ENCODE assay signal across 17 cellular contexts in genomic region chr1:228074954-228075730, GRCh38. TPM values are rescaled to one million over a fixed set of nuclear protein-coding genes. Genes with fewer than 3 reads are reported as not detected.
DNase-seq lines count a peak whose midpoint lies in the region; ATAC-seq and TF ChIP-seq lines count a peak whose summit lies in the region.
"Had no signal": no experiment of that assay in that cellular context is flagged by ENCODE, and none has a peak within 500 bp of the region (broad histone marks: within the 10 kb centered on the region; RNA-seq: fewer than 3 reads in every experiment).

No MANE protein-coding gene starts in this region.

- H3K18ac ChIP-seq in IMR-90 (ENCODE audit: low read depth, low read length), result no peak overlapping the region

- H3K9ac ChIP-seq in IMR-90 (ENCODE audit: low read depth, low read length) (no peak overlapping the region), smooth muscle cell (ENCODE audit: low read depth) (no peak overlapping the region)

- no peak overlapping the region for H2AK9ac ChIP-seq in IMR-90 (replicated peaks; ENCODE audit: low read depth, low read length, poor library complexity)

- no peak overlapping the region for H3K4me2 ChIP-seq in GM23338
- H3K4me2 ChIP-seq in IMR-90 (ENCODE audit: low read depth, low read length), result no peak overlapping the region
- no peak overlapping the region for H3K4me2 ChIP-seq in smooth muscle cell

- no peaks in the 10 kb centered on the region; the same call in 1 of the 2 replicates for H3K9me1 ChIP-seq in IMR-90 (ENCODE audit: insufficient read depth, low read length)

- no peak overlapping the region for H3K27ac ChIP-seq in GM23338 (ENCODE audit: low read depth)
- no peak overlapping the region for H3K27ac ChIP-seq in IMR-90 (ENCODE audit: insufficient read depth, low read length)
- H3K27ac ChIP-seq in heart left ventricle, result no peak overlapping the region
- H3K27ac ChIP-seq in smooth muscle cell (ENCODE audit: low read depth), result no peak overlapping the region
- H3K27ac ChIP-seq: cardiac muscle cell, gastroesophageal sphincter, RWPE1, VCaP had no signal

- H2BK15ac ChIP-seq in IMR-90 (ENCODE audit: low read depth, low read length), result no peak overlapping the region

- no peak overlapping the region for H2AK5ac ChIP-seq in IMR-90 (ENCODE audit: low read depth, low read length)

- no peak overlapping the region for H3K23ac ChIP-seq in IMR-90 (ENCODE audit: low read depth, low read length)

- intact Hi-C loops in IMR-90 (cut with micrococcal nuclease), result no loop called here
- intact Hi-C loops in heart left ventricle (cut with DNase I), result loop anchor here in 3 of 10 donors (5.0 to 10.0 kb wide), 3 partner anchors 73 to 330 kb away; no protein-coding TSS in a partner anchor
- intact Hi-C loops in posterior vena cava (cut with DNase I), result no loop called here

- H3K4me1 ChIP-seq in GM23338 (ENCODE audit: insufficient read depth) (peaks cover 5% of the 10 kb centered on the region; the same call in 1 of the 2 replicates), IMR-90 (ENCODE audit: control insufficient read depth, insufficient read depth, low read length) (no peaks in the 10 kb centered on the region), heart left ventricle (peaks cover 0 to 4% (median 0%) of the 10 kb centered on the region in 12 donors), smooth muscle cell (ENCODE audit: low read depth) (peaks cover 6% of the 10 kb centered on the region)

- H3K9me2 ChIP-seq in GM23338 (ENCODE audit: insufficient read depth), result no peaks in the 10 kb centered on the region

- peaks cover 99% of the 10 kb centered on the region for H3K27me3 ChIP-seq in GM23338 (ENCODE audit: insufficient read depth)
- H3K27me3 ChIP-seq in IMR-90 (ENCODE audit: control insufficient read depth, insufficient read depth, low read length), result peaks cover 6% of the 10 kb centered on the region
- H3K27me3 ChIP-seq in heart left ventricle, result peaks cover 0 to 7% (median 0%) of the 10 kb centered on the region in 9 donors
- H3K27me3 ChIP-seq in smooth muscle cell (ENCODE audit: low read depth), result peaks cover 6% of the 10 kb centered on the region

- H2BK5ac ChIP-seq in IMR-90 (ENCODE audit: low read depth, low read length, poor library complexity, severe bottlenecking), result no peak overlapping the region

- peaks cover 71% of the 10 kb centered on the region for H3K27me3 Mint-ChIP-seq in GM23338 (ENCODE audit: insufficient read depth, low read depth, poor library complexity)
- H3K27me3 Mint-ChIP-seq: activated CD8-positive, alpha-beta T cell treated with anti-CD3 and anti-CD28 coated beads for 36 hours; B cell; T-cell had no signal

- no peak overlapping the region for H2BK120ac ChIP-seq in IMR-90 (ENCODE audit: low read depth, low read length)

- CTCF ChIA-PET in IMR-90 (lab: Yijun Ruan, JAX), result no interaction called here

- in situ Hi-C loops in IMR-90 (cut with MboI; ENCODE audit: low sequenced_read_pairs), result no loop called here

- no peak overlapping the region for H3K4ac ChIP-seq in IMR-90 (ENCODE audit: low read depth, low read length)

- no peak overlapping the region for H3K4me3 Mint-ChIP-seq in GM23338
- H3K4me3 Mint-ChIP-seq: activated CD8-positive, alpha-beta T cell treated with anti-CD3 and anti-CD28 coated beads for 36 hours; activated T-helper 1 cell treated with anti-CD3 and anti-CD28 coated beads, Interleukin-12 subunit alpha, Interleukin-12 subunit beta, Interleukin-2, Interleukin-4 antibody, amounts not matched to agents 30 ng/mL and 10 ng/mL and 1 ng/mL, durations not matched to agents 14 hours and 24 hours and 36 hours; B cell; T-cell had no signal

- no peak overlapping the region for H3K27ac Mint-ChIP-seq in GM23338
- H3K27ac Mint-ChIP-seq: activated CD8-positive, alpha-beta T cell treated with anti-CD3 and anti-CD28 coated beads for 36 hours; activated T-helper 1 cell treated with anti-CD3 and anti-CD28 coated beads, Interleukin-12 subunit alpha, Interleukin-12 subunit beta, Interleukin-2, Interleukin-4 antibody, amounts not matched to agents 30 ng/mL and 10 ng/mL and 1 ng/mL, durations not matched to agents 14 hours and 24 hours and 36 hours; B cell; T-cell had no signal

- H2BK20ac ChIP-seq in IMR-90 (ENCODE audit: low read depth, low read length), result no peak overlapping the region

- H2AFZ ChIP-seq in GM23338 (no peak overlapping the region), IMR-90 (replicated peaks; ENCODE audit: low read length, poor library complexity) (no peak overlapping the region), smooth muscle cell (ENCODE audit: low read depth) (no peak overlapping the region)

- DNase-seq in GM23338 (ENCODE audit: low spot score), result peak; percentile 31
- DNase-seq in IMR-90, result no peak
- DNase-seq in heart left ventricle, result peak in 3 of 5 donors; percentile 19 to 54 (median 29)
- DNase-seq in posterior vena cava (ENCODE audit: low spot score), result peak; percentile 60
- no peak for DNase-seq in smooth muscle cell (lab: John Stamatoyannopoulos, UW; ENCODE audit: unreplicated experiment)
- no peak for DNase-seq in RKO (ENCODE audit: low spot score)
- DNase-seq: NCI-H1436 treated with DMSO at 0.1 percent for 48 hours, T-cell had no signal

- POLR2A ChIA-PET in IMR-90 (lab: Charles Lee; ENCODE audit: unreplicated experiment), result no interaction called here

- H3K14ac ChIP-seq in IMR-90 (replicated peaks; ENCODE audit: low read depth, low read length), result no peak overlapping the region

- no peak overlapping the region for H4K8ac ChIP-seq in IMR-90 (ENCODE audit: low read depth in 2 of 2, low read length in 2 of 2)

- no peak for ATAC-seq in GM23338
- no peak for ATAC-seq in IMR-90 (ENCODE audit: low read depth)
- ATAC-seq in heart left ventricle, result peak in 1 of 4 donors; percentile 13
- ATAC-seq in HG02852 (IDR thresholded peaks at IDR 0.05; ENCODE audit: unreplicated experiment), result no peak
- ATAC-seq: activated CD8-positive, alpha-beta T cell treated with anti-CD3 and anti-CD28 coated beads for 36 hours; esophagus mucosa; gastroesophageal sphincter; T-cell had no signal

- no peak overlapping the region for H4K5ac ChIP-seq in IMR-90 (ENCODE audit: low read depth, low read length)

- H3K79me2 ChIP-seq in GM23338 (replicated peaks; ENCODE audit: insufficient read depth), result no peaks in the 10 kb centered on the region
- H3K79me2 ChIP-seq in smooth muscle cell (ENCODE audit: low read depth), result no peaks in the 10 kb centered on the region

- H3K36me3 ChIP-seq in GM23338 (ENCODE audit: insufficient read depth), result no peaks in the 10 kb centered on the region
- H3K36me3 ChIP-seq in IMR-90 (ENCODE audit: control insufficient read depth, insufficient read depth, low read length), result no peaks in the 10 kb centered on the region
- no peaks in the 10 kb centered on the region for H3K36me3 ChIP-seq in heart left ventricle
- H3K36me3 ChIP-seq in smooth muscle cell (ENCODE audit: low read depth), result no peaks in the 10 kb centered on the region
- H3K36me3 ChIP-seq: cardiac muscle cell, gastroesophageal sphincter had no signal

- H3K4me3 ChIP-seq in GM23338 (no peak overlapping the region), IMR-90 (ENCODE audit: insufficient read depth, low read depth, low read length) (no peak overlapping the region), heart left ventricle (no peak overlapping the region), smooth muscle cell (no peak overlapping the region)
- H3K4me3 ChIP-seq: cardiac muscle cell, gastroesophageal sphincter had no signal

- no peak overlapping the region for H3K56ac ChIP-seq in IMR-90 (ENCODE audit: extremely low read depth, insufficient read depth, low read length)

- TF ChIP-seq POLR2A in IMR-90 (IDR thresholded peaks at IDR 0.05; ENCODE audit: low read depth, low read length) (no peak), heart left ventricle (IDR thresholded peaks at IDR 0.05) (no peak)

- H3F3A ChIP-seq in GM23338 (replicated peaks; ENCODE audit: low read depth) (no peaks in the 10 kb centered on the region), smooth muscle cell (ENCODE audit: low read depth) (no peaks in the 10 kb centered on the region)

- no TSS peak for BruUV-seq in IMR-90 (replicated peaks; lab: Mats Ljungman, UMichigan)

- H3K36me3 Mint-ChIP-seq in GM23338 (ENCODE audit: low read depth), result no peaks in the 10 kb centered on the region
- H3K36me3 Mint-ChIP-seq: T-cell had no signal

- TF ChIP-seq CTCF in GM23338 (conservative IDR thresholded peaks at IDR 0.05; ENCODE audit: low read depth in 2 of 2) (no peak), IMR-90 (conservative IDR thresholded peaks at IDR 0.05; ENCODE audit: low read depth, low read length) (no peak), heart left ventricle (IDR thresholded peaks at IDR 0.05) (no peak), smooth muscle cell (IDR thresholded peaks at IDR 0.05; ENCODE audit: borderline replicate concordance, insufficient read depth, poor library complexity, severe bottlenecking) (no peak)

- H4K20me1 ChIP-seq in GM23338 (replicated peaks; ENCODE audit: insufficient read depth) (no peaks in the 10 kb centered on the region; the same call in 1 of the 2 replicates), IMR-90 (ENCODE audit: insufficient read depth, low read length) (peaks cover 23% of the 10 kb centered on the region), smooth muscle cell (ENCODE audit: low read depth) (peaks cover 57% of the 10 kb centered on the region)

- H4K91ac ChIP-seq in IMR-90 (ENCODE audit: insufficient read depth, low read depth, low read length), result no peak overlapping the region

- WGBS in IMR-90 (ENCODE audit: extremely low coverage in 2 of 2, insufficient read length in 1 of 2), 2 experiments, result 39% methylated on average over 2 of the region's 18 CpGs; no CpG with 5 or more reads in 1 of the 2 experiments
- WGBS in heart left ventricle, 4 donors, result 43 to 54% (median 51%) methylated on average over 13 to 18 of the region's 18 CpGs
- WGBS in smooth muscle cell (ENCODE audit: low lambda C conversion rate), result 70% methylated on average over 18 of the region's 18 CpGs

- H3K79me1 ChIP-seq in IMR-90 (ENCODE audit: low read depth in 1 of 2, low read length in 2 of 2), result peaks cover 3 to 10% of the 10 kb centered on the region in 2 experiments; a peak in 2 of 4 replicates

- H3K9me3 Mint-ChIP-seq in GM23338, result no peaks in the 10 kb centered on the region
- H3K9me3 Mint-ChIP-seq: activated CD8-positive, alpha-beta T cell treated with anti-CD3 and anti-CD28 coated beads for 36 hours; activated T-helper 1 cell treated with anti-CD3 and anti-CD28 coated beads, Interleukin-12 subunit alpha, Interleukin-12 subunit beta, Interleukin-2, Interleukin-4 antibody, amounts not matched to agents 30 ng/mL and 10 ng/mL and 1 ng/mL, durations not matched to agents 14 hours and 24 hours and 36 hours; T-cell had no signal

- peaks cover 7% of the 10 kb centered on the region for H3K4me1 Mint-ChIP-seq in GM23338

- no peak for TF ChIP-seq RAD21 in IMR-90 (IDR thresholded peaks at IDR 0.05; ENCODE audit: low read length)

- H3K9me3 ChIP-seq in IMR-90 (ENCODE audit: control insufficient read depth, insufficient read depth, low read length) (no peaks in the 10 kb centered on the region), heart left ventricle (no peaks in the 10 kb centered on the region), smooth muscle cell (replicated peaks; ENCODE audit: low read depth) (no peaks in the 10 kb centered on the region)
- H3K9me3 ChIP-seq: gastroesophageal sphincter had no signal

- dilution Hi-C loops in IMR-90 (cut with HindIII; ENCODE audit: low sequenced_read_pairs, unreplicated experiment), result no loop called here

RNA-seq across cellular contexts. Expression of gene ARF1, which starts 7.4 kb away (rescaled TPM):
- total RNA-seq in GM23338 (2014; rRNA removed; shearing (Covaris generic)), result 199 and 210 TPM in 2 replicates
- polyA plus RNA-seq in GM23338 (2016; fragmentation: Nextera tagmentation; extraction: Ambion mirVana) (292 and 306 TPM in 2 replicates), IMR-90 (2012; rRNA removed) (1,099 and 1,100 TPM in 2 replicates), heart left ventricle (100 to 1,000 TPM; 217 to 580 TPM), smooth muscle cell (615 and 698 TPM in 2 replicates)
- total RNA-seq in IMR-90 (2012; rRNA removed) (306 and 330 TPM in 2 replicates), heart left ventricle (100 to 1,000 TPM; 271 to 451 (median 310) TPM), posterior vena cava (100 to 1,000 TPM; 300 to 342 TPM), smooth muscle cell (209 and 237 TPM in 2 replicates)
- polyA plus RNA-seq in IMR-90 (2012; cell fraction: cytosol; rRNA removed), result 570 and 893 TPM in 2 replicates
- polyA plus RNA-seq in IMR-90 (2012; cell fraction: nucleus; rRNA removed; ENCODE audit: low replicate concordance), result 435 and 685 TPM in 2 replicates

RNA-seq across cellular contexts. Expression of gene C1orf35, which starts 28.0 kb away (rescaled TPM):
- total RNA-seq in GM23338 (2014; rRNA removed; shearing (Covaris generic)), result 11.3 and 14.0 TPM in 2 replicates
- polyA plus RNA-seq in GM23338 (2016; fragmentation: Nextera tagmentation; extraction: Ambion mirVana) (67.6 and 75.9 TPM in 2 replicates), IMR-90 (2012; rRNA removed) (13.0 and 15.4 TPM in 2 replicates), heart left ventricle (1 to 10 TPM; 9.8 TPM), smooth muscle cell (18.7 and 31.1 TPM in 2 replicates)
- total RNA-seq in IMR-90 (2012; rRNA removed) (4.3 and 4.7 TPM in 2 replicates), heart left ventricle (1 to 10 TPM; 6.2 to 8.4 (median 7.2) TPM), posterior vena cava (1 to 10 TPM; 7.8 to 8.0 TPM), smooth muscle cell (5.2 and 7.6 TPM in 2 replicates)
- 20.6 and 27.3 TPM in 2 replicates for polyA plus RNA-seq in IMR-90 (2012; cell fraction: cytosol; rRNA removed)
- 46.8 and 78.0 TPM in 2 replicates for polyA plus RNA-seq in IMR-90 (2012; cell fraction: nucleus; rRNA removed; ENCODE audit: low replicate concordance)

RNA-seq across cellular contexts. Expression of gene MRPL55, which starts 34.0 kb away (rescaled TPM):
- total RNA-seq in GM23338 (2014; rRNA removed; shearing (Covaris generic)), result 81.2 and 92.4 TPM in 2 replicates
- polyA plus RNA-seq in GM23338 (2016; fragmentation: Nextera tagmentation; extraction: Ambion mirVana) (172 and 182 TPM in 2 replicates), IMR-90 (2012; rRNA removed) (95.4 and 121 TPM in 2 replicates), heart left ventricle (100 to 1,000 TPM in 1 of 2 donors, 10 to 100 TPM in 1; 81.5 to 141 TPM), smooth muscle cell (169 and 178 TPM in 2 replicates)
- total RNA-seq in IMR-90 (2012; rRNA removed) (48.9 TPM in 2 replicates), heart left ventricle (100 to 1,000 TPM in 2 of 9 donors, 10 to 100 TPM in 7; 35.5 to 125 (median 51.2) TPM), posterior vena cava (10 to 100 TPM; 30.0 to 30.9 TPM), smooth muscle cell (72.8 and 83.4 TPM in 2 replicates)
- 115 and 152 TPM in 2 replicates for polyA plus RNA-seq in IMR-90 (2012; cell fraction: cytosol; rRNA removed)
- 146 and 244 TPM in 2 replicates for polyA plus RNA-seq in IMR-90 (2012; cell fraction: nucleus; rRNA removed; ENCODE audit: low replicate concordance)

Comparison
In these comparisons a context has a peak if more than half of its experiments do, and no peak if none do; other contexts are left out.
1. DNase-seq: peak in GM23338 (single experiment), heart left ventricle (3 of 5) and posterior vena cava (single experiment); none in IMR-90 (single experiment), smooth muscle cell (single experiment) and RKO (single experiment).